8 cellular contexts compared by ENCODE assay signal in the genomic region with DNA sequence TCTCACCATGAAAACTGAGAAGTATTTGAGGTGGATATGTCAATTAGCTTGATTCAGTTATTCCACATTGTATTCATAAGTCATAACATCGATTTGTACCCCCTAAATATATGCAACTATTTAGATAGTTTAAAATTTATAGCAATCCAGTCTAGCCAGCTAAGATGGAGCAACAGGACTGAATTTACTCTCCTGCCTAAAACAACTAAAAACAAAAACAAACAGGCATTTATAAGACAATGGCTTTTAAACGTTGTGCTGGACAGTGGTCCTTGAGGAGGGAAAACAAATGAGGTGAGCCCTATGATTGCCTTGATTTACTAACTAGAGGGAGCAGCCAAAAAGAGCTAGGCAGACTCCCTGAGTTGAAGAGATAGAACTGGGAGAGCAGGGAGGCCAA. TPM values are rescaled to one million over a fixed set of nuclear protein-coding genes. Genes with fewer than 3 reads are reported as not detected.
DNase-seq lines count a peak whose midpoint lies in the region; ATAC-seq and TF ChIP-seq lines count a peak whose summit lies in the region.

No MANE protein-coding gene starts in this region.

- peaks cover 17% of the 10 kb centered on the region for H3K4me1 Mint-ChIP-seq in T-helper 2 cell treated with Interferon-gamma antibody and Interleukin-4, amounts not matched to agents 5 μg/mL and 100 μg/mL, for 36 hours (ENCODE audit: low read depth)
- H3K4me1 Mint-ChIP-seq in WTC11, result peaks cover 15% of the 10 kb centered on the region

- peak overlapping the region; percentile 87 for H3K4me3 Mint-ChIP-seq in T-helper 2 cell treated with Interferon-gamma antibody and Interleukin-4, amounts not matched to agents 5 μg/mL and 100 μg/mL, for 36 hours
- H3K4me3 Mint-ChIP-seq in WTC11, result peak overlapping the region; percentile 95

- CTCF ChIA-PET in WTC11 (lab: Charles Lee), result interaction anchor here (6.0 kb wide), 1 partner anchor 124 kb away, joined by 46 read pairs; no protein-coding TSS in a partner anchor

- peaks cover 17% of the 10 kb centered on the region for H3K27me3 Mint-ChIP-seq in T-helper 2 cell treated with Interferon-gamma antibody and Interleukin-4, amounts not matched to agents 5 μg/mL and 100 μg/mL, for 36 hours (ENCODE audit: low read depth)
- H3K27me3 Mint-ChIP-seq in WTC11 (ENCODE audit: low read depth), result no peaks in the 10 kb centered on the region

- H3K4me3 ChIP-seq in iPS-15b (ENCODE audit: low read depth, low read length) (peak overlapping the region; percentile 86), stomach (peak overlapping the region; percentile 75 to 87 (median 84))

- TF ChIP-seq CTCF in WTC11 (IDR thresholded peaks at IDR 0.05) (no peak), stomach (IDR thresholded peaks at IDR 0.05) (no peak)

- 11 to 22% (median 17%) methylated on average over 2 of the region's 2 CpGs for WGBS in stomach, 5 donors

- H3K9ac ChIP-seq in iPS-15b (ENCODE audit: low read depth, low read length), result no peak overlapping the region

- H3K9me3 Mint-ChIP-seq in T-helper 2 cell treated with Interferon-gamma antibody and Interleukin-4, amounts not matched to agents 5 μg/mL and 100 μg/mL, for 36 hours, result peaks cover 13% of the 10 kb centered on the region
- peaks cover 24% of the 10 kb centered on the region for H3K9me3 Mint-ChIP-seq in WTC11

- H3K36me3 Mint-ChIP-seq in T-helper 2 cell treated with Interferon-gamma antibody and Interleukin-4, amounts not matched to agents 5 μg/mL and 100 μg/mL, for 36 hours (ENCODE audit: low read depth), result peaks cover 1% of the 10 kb centered on the region
- peaks cover 9% of the 10 kb centered on the region for H3K36me3 Mint-ChIP-seq in WTC11

- H3K27me3 ChIP-seq in iPS-15b (ENCODE audit: control insufficient read depth, insufficient read depth, low read length) (no peaks in the 10 kb centered on the region), stomach (no peaks in the 10 kb centered on the region)

- ATAC-seq in WTC11, result no peak
- ATAC-seq in GM21576 (IDR thresholded peaks at IDR 0.05; ENCODE audit: unreplicated experiment), result no peak

- H3K4me1 ChIP-seq in iPS-15b (ENCODE audit: control insufficient read depth, insufficient read depth, low read length) (peaks cover 13% of the 10 kb centered on the region), stomach (peaks cover 0 to 30% (median 17%) of the 10 kb centered on the region in 4 donors)

- H3K27ac ChIP-seq in stomach, result peak overlapping the region in 4 of 5 donors; percentile 75 to 87 (median 79)

- H3K36me3 ChIP-seq in iPS-15b (ENCODE audit: control insufficient read depth, insufficient read depth, low read length) (peaks cover 3% of the 10 kb centered on the region), stomach (peaks cover 0 to 23% (median 14%) of the 10 kb centered on the region in 4 donors)

- H3K27ac Mint-ChIP-seq in T-helper 2 cell treated with Interferon-gamma antibody and Interleukin-4, amounts not matched to agents 5 μg/mL and 100 μg/mL, for 36 hours, result no peak overlapping the region
- peak overlapping the region; percentile 42 for H3K27ac Mint-ChIP-seq in WTC11

- POLR2A ChIA-PET in WTC11 (lab: Charles Lee), result interaction anchor here (1.1 to 1.3 kb wide), 2 partner anchors 47 to 123 kb away, joined by 3 read pairs; no protein-coding TSS in a partner anchor

- TF ChIP-seq POLR2A in stomach (IDR thresholded peaks at IDR 0.05), result no peak

- intact Hi-C loops in stomach (cut with DNase I; ENCODE audit: low total_unique reads), result no loop called here

- DNase-seq in T-helper 2 cell treated with Interferon-gamma antibody and Interleukin-4, amounts not matched to agents 5 μg/mL and 100 μg/mL, for 36 hours (ENCODE audit: low spot score), result no peak
- DNase-seq in T-helper 2 cell, result no peak
- DNase-seq in WTC11 (ENCODE audit: low spot score), result no peak
- DNase-seq in stomach, result no peak
- DNase-seq in NCI-H2081 (lab: John Stamatoyannopoulos, UW), result no peak
- DNase-seq in H4 (ENCODE audit: low spot score), result no peak

- H3K9me3 ChIP-seq in iPS-15b (ENCODE audit: control insufficient read depth, insufficient read depth, low read length) (no peaks in the 10 kb centered on the region), stomach (no peaks in the 10 kb centered on the region)

- no peak for TF ChIP-seq EP300 in stomach (IDR thresholded peaks at IDR 0.05)

TF ChIP-seq in WTC11, 78 proteins besides CTCF, POLR2A, EP300 and RAD21 (continues in another document):
- TF ChIP-seq, protein P1, sequence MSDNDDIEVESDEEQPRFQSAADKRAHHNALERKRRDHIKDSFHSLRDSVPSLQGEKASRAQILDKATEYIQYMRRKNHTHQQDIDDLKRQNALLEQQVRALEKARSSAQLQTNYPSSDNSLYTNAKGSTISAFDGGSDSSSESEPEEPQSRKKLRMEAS (CRISPR knock-in tag; IDR thresholded peaks at IDR 0.05), result no peak
- TF ChIP-seq, protein P2, sequence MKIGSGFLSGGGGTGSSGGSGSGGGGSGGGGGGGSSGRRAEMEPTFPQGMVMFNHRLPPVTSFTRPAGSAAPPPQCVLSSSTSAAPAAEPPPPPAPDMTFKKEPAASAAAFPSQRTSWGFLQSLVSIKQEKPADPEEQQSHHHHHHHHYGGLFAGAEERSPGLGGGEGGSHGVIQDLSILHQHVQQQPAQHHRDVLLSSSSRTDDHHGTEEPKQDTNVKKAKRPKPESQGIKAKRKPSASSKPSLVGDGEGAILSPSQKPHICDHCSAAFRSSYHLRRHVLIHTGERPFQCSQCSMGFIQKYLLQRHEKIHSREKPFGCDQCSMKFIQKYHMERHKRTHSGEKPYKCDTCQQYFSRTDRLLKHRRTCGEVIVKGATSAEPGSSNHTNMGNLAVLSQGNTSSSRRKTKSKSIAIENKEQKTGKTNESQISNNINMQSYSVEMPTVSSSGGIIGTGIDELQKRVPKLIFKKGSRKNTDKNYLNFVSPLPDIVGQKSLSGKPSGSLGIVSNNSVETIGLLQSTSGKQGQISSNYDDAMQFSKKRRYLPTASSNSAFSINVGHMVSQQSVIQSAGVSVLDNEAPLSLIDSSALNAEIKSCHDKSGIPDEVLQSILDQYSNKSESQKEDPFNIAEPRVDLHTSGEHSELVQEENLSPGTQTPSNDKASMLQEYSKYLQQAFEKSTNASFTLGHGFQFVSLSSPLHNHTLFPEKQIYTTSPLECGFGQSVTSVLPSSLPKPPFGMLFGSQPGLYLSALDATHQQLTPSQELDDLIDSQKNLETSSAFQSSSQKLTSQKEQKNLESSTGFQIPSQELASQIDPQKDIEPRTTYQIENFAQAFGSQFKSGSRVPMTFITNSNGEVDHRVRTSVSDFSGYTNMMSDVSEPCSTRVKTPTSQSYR (CRISPR knock-in tag; IDR thresholded peaks at IDR 0.05), result no peak
- TF ChIP-seq SMAD4 (CRISPR knock-in tag; IDR thresholded peaks at IDR 0.05), result no peak
- no peak for TF ChIP-seq ZNF219 (CRISPR knock-in tag; IDR thresholded peaks at IDR 0.05; ENCODE audit: borderline replicate concordance)
- TF ChIP-seq, protein P3, sequence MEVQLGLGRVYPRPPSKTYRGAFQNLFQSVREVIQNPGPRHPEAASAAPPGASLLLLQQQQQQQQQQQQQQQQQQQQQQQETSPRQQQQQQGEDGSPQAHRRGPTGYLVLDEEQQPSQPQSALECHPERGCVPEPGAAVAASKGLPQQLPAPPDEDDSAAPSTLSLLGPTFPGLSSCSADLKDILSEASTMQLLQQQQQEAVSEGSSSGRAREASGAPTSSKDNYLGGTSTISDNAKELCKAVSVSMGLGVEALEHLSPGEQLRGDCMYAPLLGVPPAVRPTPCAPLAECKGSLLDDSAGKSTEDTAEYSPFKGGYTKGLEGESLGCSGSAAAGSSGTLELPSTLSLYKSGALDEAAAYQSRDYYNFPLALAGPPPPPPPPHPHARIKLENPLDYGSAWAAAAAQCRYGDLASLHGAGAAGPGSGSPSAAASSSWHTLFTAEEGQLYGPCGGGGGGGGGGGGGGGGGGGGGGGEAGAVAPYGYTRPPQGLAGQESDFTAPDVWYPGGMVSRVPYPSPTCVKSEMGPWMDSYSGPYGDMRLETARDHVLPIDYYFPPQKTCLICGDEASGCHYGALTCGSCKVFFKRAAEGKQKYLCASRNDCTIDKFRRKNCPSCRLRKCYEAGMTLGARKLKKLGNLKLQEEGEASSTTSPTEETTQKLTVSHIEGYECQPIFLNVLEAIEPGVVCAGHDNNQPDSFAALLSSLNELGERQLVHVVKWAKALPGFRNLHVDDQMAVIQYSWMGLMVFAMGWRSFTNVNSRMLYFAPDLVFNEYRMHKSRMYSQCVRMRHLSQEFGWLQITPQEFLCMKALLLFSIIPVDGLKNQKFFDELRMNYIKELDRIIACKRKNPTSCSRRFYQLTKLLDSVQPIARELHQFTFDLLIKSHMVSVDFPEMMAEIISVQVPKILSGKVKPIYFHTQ (CRISPR knock-in tag; IDR thresholded peaks at IDR 0.05), result no peak
- TF ChIP-seq EMX1 (CRISPR knock-in tag; IDR thresholded peaks at IDR 0.05), result no peak
- TF ChIP-seq, protein P4, sequence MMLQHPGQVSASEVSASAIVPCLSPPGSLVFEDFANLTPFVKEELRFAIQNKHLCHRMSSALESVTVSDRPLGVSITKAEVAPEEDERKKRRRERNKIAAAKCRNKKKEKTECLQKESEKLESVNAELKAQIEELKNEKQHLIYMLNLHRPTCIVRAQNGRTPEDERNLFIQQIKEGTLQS (CRISPR knock-in tag; conservative IDR thresholded peaks at IDR 0.05), result no peak
- TF ChIP-seq ESRRA (CRISPR knock-in tag; IDR thresholded peaks at IDR 0.05; ENCODE audit: borderline replicate concordance), result no peak
- no peak for TF ChIP-seq HMGA2 (CRISPR knock-in tag; IDR thresholded peaks at IDR 0.05)
- TF ChIP-seq, protein P5, sequence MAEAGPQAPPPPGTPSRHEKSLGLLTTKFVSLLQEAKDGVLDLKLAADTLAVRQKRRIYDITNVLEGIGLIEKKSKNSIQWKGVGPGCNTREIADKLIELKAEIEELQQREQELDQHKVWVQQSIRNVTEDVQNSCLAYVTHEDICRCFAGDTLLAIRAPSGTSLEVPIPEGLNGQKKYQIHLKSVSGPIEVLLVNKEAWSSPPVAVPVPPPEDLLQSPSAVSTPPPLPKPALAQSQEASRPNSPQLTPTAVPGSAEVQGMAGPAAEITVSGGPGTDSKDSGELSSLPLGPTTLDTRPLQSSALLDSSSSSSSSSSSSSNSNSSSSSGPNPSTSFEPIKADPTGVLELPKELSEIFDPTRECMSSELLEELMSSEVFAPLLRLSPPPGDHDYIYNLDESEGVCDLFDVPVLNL (CRISPR knock-in tag; IDR thresholded peaks at IDR 0.05; ENCODE audit: borderline replicate concordance, low read depth), result no peak
- no peak for TF ChIP-seq CREM (CRISPR knock-in tag; IDR thresholded peaks at IDR 0.05)
- TF ChIP-seq ZNF317 (CRISPR knock-in tag; IDR thresholded peaks at IDR 0.05; ENCODE audit: borderline replicate concordance, low read depth), result no peak
- TF ChIP-seq MXD4 (CRISPR knock-in tag; IDR thresholded peaks at IDR 0.05; ENCODE audit: borderline replicate concordance), result no peak
- no peak for TF ChIP-seq IRF2 (CRISPR knock-in tag; IDR thresholded peaks at IDR 0.05; ENCODE audit: borderline replicate concordance, low read depth)
- no peak for TF ChIP-seq ZNF423 (CRISPR knock-in tag; IDR thresholded peaks at IDR 0.05)
- no peak for TF ChIP-seq OVOL2 (CRISPR knock-in tag; IDR thresholded peaks at IDR 0.05; ENCODE audit: borderline replicate concordance)

RNA-seq across cellular contexts. Expression of a gene that starts 0.8 kb away (rescaled TPM):
- total RNA-seq in WTC11 (2021), result 10.7 to 12.2 TPM (median 11.3 TPM) in 3 replicates
- 10 to 100 TPM in 2 of 5 donors, 1 to 10 TPM in 3; 1.2 to 14.0 (median 8.9) TPM for total RNA-seq in stomach
- polyA plus RNA-seq in stomach, result 1 to 10 TPM; 1.9 to 2.6 (median 2.3) TPM
- total RNA-seq in H4 (2014; rRNA removed; shearing (Covaris generic)), result 5.7 and 8.4 TPM in 2 replicates
